In the genomic region with DNA sequence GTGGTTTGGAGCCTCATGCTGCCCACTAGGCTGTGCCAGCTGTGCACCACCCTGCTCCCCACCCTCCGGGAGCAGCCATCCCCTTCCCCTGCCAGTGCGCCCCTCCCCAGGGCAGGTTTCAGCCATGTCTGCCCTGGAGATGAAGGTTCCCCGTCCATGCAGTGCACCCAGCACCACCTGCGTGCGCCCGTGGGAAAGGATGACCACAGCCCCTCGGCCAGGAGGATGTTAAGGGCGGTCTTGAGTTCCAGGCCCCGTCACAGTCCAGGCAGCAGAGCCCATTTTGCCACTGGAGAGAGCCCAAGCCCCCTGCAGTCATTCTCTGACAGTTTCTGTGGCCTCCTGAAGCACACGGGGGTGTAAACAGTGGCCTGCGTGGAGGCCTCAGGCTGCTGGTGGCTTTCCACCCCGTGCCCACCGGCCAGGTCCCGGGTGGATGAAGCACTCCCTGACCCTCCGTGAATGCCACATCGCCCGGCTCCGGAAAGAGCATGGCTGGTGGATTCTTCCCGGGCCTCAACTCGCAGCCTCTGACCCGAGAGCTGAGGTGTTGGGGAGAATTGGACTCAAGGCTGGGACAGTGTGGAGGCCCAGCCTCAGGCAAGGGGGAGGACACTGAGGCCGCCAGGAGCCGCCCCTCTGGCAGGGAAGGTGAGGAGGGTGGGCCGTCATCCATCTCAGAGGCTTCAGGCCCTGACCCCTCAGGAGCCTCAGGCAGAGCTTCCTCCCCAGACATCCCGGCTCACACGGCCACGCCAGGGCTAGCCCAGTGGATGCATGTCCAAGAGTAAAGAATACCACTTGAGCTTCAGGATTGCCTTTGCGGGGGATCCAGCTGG, we compare ENCODE assay signal across 3 cellular contexts.
TF ChIP-seq lines count a peak whose summit lies in the region.

No MANE protein-coding gene starts in this region.

TF ChIP-seq in SK-N-SH, 30 proteins besides CTCF, POLR2A, EP300 and RAD21 (continued from another document):
- TF ChIP-seq, protein P1, sequence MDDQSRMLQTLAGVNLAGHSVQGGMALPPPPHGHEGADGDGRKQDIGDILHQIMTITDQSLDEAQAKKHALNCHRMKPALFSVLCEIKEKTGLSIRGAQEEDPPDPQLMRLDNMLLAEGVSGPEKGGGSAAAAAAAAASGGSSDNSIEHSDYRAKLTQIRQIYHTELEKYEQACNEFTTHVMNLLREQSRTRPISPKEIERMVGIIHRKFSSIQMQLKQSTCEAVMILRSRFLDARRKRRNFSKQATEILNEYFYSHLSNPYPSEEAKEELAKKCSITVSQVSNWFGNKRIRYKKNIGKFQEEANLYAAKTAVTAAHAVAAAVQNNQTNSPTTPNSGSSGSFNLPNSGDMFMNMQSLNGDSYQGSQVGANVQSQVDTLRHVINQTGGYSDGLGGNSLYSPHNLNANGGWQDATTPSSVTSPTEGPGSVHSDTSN (IDR thresholded peaks at IDR 0.05), result no peak
- no peak for TF ChIP-seq TAF1 (IDR thresholded peaks at IDR 0.05; ENCODE audit: borderline replicate concordance, low read depth, low read length)
- no peak for TF ChIP-seq MXI1 (IDR thresholded peaks at IDR 0.05; ENCODE audit: low read depth, low read length)
- TF ChIP-seq, protein P2, sequence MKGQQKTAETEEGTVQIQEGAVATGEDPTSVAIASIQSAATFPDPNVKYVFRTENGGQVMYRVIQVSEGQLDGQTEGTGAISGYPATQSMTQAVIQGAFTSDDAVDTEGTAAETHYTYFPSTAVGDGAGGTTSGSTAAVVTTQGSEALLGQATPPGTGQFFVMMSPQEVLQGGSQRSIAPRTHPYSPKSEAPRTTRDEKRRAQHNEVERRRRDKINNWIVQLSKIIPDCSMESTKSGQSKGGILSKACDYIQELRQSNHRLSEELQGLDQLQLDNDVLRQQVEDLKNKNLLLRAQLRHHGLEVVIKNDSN (IDR thresholded peaks at IDR 0.05; ENCODE audit: borderline replicate concordance, low read depth), result no peak
- TF ChIP-seq, protein P3, sequence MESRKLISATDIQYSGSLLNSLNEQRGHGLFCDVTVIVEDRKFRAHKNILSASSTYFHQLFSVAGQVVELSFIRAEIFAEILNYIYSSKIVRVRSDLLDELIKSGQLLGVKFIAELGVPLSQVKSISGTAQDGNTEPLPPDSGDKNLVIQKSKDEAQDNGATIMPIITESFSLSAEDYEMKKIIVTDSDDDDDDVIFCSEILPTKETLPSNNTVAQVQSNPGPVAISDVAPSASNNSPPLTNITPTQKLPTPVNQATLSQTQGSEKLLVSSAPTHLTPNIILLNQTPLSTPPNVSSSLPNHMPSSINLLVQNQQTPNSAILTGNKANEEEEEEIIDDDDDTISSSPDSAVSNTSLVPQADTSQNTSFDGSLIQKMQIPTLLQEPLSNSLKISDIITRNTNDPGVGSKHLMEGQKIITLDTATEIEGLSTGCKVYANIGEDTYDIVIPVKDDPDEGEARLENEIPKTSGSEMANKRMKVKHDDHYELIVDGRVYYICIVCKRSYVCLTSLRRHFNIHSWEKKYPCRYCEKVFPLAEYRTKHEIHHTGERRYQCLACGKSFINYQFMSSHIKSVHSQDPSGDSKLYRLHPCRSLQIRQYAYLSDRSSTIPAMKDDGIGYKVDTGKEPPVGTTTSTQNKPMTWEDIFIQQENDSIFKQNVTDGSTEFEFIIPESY (IDR thresholded peaks at IDR 0.05; ENCODE audit: borderline replicate concordance, low read depth), result no peak
- no peak for TF ChIP-seq ELF1 (IDR thresholded peaks at IDR 0.05)
- TF ChIP-seq, protein P4, sequence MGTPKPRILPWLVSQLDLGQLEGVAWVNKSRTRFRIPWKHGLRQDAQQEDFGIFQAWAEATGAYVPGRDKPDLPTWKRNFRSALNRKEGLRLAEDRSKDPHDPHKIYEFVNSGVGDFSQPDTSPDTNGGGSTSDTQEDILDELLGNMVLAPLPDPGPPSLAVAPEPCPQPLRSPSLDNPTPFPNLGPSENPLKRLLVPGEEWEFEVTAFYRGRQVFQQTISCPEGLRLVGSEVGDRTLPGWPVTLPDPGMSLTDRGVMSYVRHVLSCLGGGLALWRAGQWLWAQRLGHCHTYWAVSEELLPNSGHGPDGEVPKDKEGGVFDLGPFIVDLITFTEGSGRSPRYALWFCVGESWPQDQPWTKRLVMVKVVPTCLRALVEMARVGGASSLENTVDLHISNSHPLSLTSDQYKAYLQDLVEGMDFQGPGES (IDR thresholded peaks at IDR 0.05; ENCODE audit: low read depth, low read length), result no peak
- no peak for TF ChIP-seq POLR2AphosphoS5 (IDR thresholded peaks at IDR 0.05; ENCODE audit: low read depth, low read length)

TF ChIP-seq in SK-N-SH treated with all-trans-retinoic acid at 6 μM for 48 hours, 23 proteins besides CTCF, POLR2A, EP300 and RAD21 (continued from another document):
- TF ChIP-seq TCF4 (CRISPR knock-in tag; IDR thresholded peaks at IDR 0.05; ENCODE audit: borderline replicate concordance) (no peak), ZNF8 (CRISPR knock-in tag; IDR thresholded peaks at IDR 0.05) (no peak), ISL1 (CRISPR knock-in tag; IDR thresholded peaks at IDR 0.05) (no peak), ZFP3 (CRISPR knock-in tag; IDR thresholded peaks at IDR 0.05) (no peak), BACH2 (CRISPR knock-in tag; IDR thresholded peaks at IDR 0.05; ENCODE audit: borderline replicate concordance) (no peak)
- TF ChIP-seq, protein P5, sequence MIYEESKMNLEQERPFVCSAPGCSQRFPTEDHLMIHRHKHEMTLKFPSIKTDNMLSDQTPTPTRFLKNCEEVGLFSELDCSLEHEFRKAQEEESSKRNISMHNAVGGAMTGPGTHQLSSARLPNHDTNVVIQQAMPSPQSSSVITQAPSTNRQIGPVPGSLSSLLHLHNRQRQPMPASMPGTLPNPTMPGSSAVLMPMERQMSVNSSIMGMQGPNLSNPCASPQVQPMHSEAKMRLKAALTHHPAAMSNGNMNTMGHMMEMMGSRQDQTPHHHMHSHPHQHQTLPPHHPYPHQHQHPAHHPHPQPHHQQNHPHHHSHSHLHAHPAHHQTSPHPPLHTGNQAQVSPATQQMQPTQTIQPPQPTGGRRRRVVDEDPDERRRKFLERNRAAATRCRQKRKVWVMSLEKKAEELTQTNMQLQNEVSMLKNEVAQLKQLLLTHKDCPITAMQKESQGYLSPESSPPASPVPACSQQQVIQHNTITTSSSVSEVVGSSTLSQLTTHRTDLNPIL (CRISPR knock-in tag; IDR thresholded peaks at IDR 0.05; ENCODE audit: low read depth), result no peak
- TF ChIP-seq, protein P6, sequence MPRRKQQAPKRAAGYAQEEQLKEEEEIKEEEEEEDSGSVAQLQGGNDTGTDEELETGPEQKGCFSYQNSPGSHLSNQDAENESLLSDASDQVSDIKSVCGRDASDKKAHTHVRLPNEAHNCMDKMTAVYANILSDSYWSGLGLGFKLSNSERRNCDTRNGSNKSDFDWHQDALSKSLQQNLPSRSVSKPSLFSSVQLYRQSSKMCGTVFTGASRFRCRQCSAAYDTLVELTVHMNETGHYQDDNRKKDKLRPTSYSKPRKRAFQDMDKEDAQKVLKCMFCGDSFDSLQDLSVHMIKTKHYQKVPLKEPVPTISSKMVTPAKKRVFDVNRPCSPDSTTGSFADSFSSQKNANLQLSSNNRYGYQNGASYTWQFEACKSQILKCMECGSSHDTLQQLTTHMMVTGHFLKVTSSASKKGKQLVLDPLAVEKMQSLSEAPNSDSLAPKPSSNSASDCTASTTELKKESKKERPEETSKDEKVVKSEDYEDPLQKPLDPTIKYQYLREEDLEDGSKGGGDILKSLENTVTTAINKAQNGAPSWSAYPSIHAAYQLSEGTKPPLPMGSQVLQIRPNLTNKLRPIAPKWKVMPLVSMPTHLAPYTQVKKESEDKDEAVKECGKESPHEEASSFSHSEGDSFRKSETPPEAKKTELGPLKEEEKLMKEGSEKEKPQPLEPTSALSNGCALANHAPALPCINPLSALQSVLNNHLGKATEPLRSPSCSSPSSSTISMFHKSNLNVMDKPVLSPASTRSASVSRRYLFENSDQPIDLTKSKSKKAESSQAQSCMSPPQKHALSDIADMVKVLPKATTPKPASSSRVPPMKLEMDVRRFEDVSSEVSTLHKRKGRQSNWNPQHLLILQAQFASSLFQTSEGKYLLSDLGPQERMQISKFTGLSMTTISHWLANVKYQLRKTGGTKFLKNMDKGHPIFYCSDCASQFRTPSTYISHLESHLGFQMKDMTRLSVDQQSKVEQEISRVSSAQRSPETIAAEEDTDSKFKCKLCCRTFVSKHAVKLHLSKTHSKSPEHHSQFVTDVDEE (CRISPR knock-in tag; IDR thresholded peaks at IDR 0.05), result no peak

TF ChIP-seq in HepG2, 621 proteins besides CTCF, POLR2A, EP300 and RAD21 (continued from another document):
- TF ChIP-seq RBM22 (optimal IDR thresholded peaks at IDR 0.05; ENCODE audit: low read length), result peak; percentile 82
- TF ChIP-seq, protein P7, sequence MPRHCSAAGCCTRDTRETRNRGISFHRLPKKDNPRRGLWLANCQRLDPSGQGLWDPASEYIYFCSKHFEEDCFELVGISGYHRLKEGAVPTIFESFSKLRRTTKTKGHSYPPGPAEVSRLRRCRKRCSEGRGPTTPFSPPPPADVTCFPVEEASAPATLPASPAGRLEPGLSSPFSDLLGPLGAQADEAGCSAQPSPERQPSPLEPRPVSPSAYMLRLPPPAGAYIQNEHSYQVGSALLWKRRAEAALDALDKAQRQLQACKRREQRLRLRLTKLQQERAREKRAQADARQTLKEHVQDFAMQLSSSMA (CRISPR knock-in tag; IDR thresholded peaks at IDR 0.05), result no peak
